In the genomic region with DNA sequence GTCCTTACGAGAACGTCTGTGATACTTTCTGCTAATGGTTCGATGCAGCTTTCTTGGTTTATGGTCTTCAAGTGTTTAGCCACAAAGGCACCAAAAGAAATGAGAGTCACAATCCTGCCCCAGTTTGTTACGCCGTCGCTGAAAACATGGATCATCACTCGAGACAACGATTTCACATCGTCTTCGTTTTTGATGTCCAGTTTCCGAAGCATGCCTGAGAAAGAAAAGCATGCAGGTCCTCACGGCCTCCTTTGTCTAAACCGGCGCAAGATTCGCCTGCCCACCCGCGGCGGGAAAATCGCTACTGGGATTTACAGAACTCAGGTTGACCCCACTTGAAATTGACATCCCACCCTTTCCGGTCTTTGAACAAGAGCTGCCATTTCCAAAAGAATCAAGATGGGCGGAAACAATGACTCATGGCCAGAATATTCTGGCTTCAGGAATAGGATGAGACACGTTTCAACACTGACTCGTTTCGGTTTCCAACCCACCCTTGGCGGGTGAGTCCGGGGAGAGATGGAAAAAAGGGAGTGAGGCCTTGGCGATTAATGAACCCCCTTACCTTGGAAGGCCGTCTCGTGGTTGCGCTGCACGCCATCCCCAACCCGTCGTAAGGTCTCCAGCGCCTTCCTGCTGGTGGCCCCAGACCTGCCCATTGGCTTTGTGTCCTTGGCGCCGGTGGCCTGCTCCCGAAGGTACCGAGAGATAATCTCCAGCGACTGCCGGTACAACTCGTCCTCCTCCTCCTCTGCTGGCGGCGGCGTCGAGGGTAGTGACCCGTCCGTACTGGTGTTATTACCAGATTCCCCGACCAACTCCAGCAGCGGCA, we compare ENCODE assay signal across 7 cellular contexts. TPM values are rescaled to one million over a fixed set of nuclear protein-coding genes. Genes with fewer than 3 reads are reported as not detected.
A peak's percentile ranks its signal among the peaks of the same experiment; 100 is the strongest.
DNase-seq lines count a peak whose midpoint lies in the region; ATAC-seq, FAIRE-seq and TF ChIP-seq lines count a peak whose summit lies in the region.

No MANE protein-coding gene starts in this region.

- no peaks in the 10 kb centered on the region for H3K27me3 ChIP-seq in GM06990 (replicated peaks; ENCODE audit: control insufficient read depth, insufficient read depth, low read length)

- DNase-seq in GM06990 (ENCODE audit: extremely low read depth, insufficient read length) (peak; percentile 55), cardiac fibroblast (ENCODE audit: low read depth in 2 of 2) (peak; percentile 92 to 95), kidney (peak; percentile 88), smooth muscle cell of the brain vasculature (ENCODE audit: low read depth, low spot score) (peak; percentile 53)

- H3K9me3 ChIP-seq in KOPT-K1 (ENCODE audit: insufficient read depth, low read length, poor library complexity, severe bottlenecking) (no peaks in the 10 kb centered on the region), kidney (ENCODE audit: control insufficient read depth in 1 of 2, low read length in 2 of 2) (no peaks in the 10 kb centered on the region)

- H3K27ac ChIP-seq in KOPT-K1 (ENCODE audit: low read depth, low read length, poor library complexity, severe bottlenecking) (peak overlapping the region; percentile 94), kidney (ENCODE audit: low read depth in 2 of 2, low read length in 2 of 2) (peak overlapping the region; percentile 100)

- intact Hi-C loops in kidney (cut with DNase I) = loop anchor here (10.0 kb wide), 1 partner anchor 46 kb away; a partner anchor contains a TSS

- H3K4me1 ChIP-seq in kidney (ENCODE audit: control insufficient read depth in 1 of 2, insufficient read depth in 1 of 2, low read depth in 1 of 2, low read length in 2 of 2) = peaks cover 11 to 26% of the 10 kb centered on the region in 2 donors

- no peak for FAIRE-seq in kidney (lab: Jason Lieb, UNC)

- no peak for TF ChIP-seq CTCF in GM06990 (IDR thresholded peaks at IDR 0.05; ENCODE audit: insufficient read depth, low read length, poor library complexity, severe bottlenecking)
- no peak for TF ChIP-seq CTCF in cardiac fibroblast (IDR thresholded peaks at IDR 0.05; ENCODE audit: low read depth, low read length)
- TF ChIP-seq CTCF in kidney (IDR thresholded peaks at IDR 0.05; ENCODE audit: borderline replicate concordance, extremely low read depth, insufficient read depth) = no peak

- H3K4me3 ChIP-seq in GM06990 (replicated peaks; ENCODE audit: low read depth, low read length) (peak overlapping the region; percentile 100), cardiac fibroblast (replicated peaks in 1 of 2; ENCODE audit: low read depth in 2 of 2, low read length in 2 of 2) (peak overlapping the region; percentile 92 to 99), kidney (ENCODE audit: low read length in 2 of 2) (peak overlapping the region; percentile 96 to 99)

- H3K9ac ChIP-seq in kidney (ENCODE audit: low read length in 2 of 2) = peak overlapping the region; percentile 98 to 100

- peaks cover 24% of the 10 kb centered on the region for H3K36me3 ChIP-seq in GM06990 (ENCODE audit: control insufficient read depth, insufficient read depth, low read length)
- H3K36me3 ChIP-seq in KOPT-K1 (ENCODE audit: insufficient read depth, low read length) = peaks cover 54% of the 10 kb centered on the region
- peaks cover 29 to 48% of the 10 kb centered on the region in 2 donors for H3K36me3 ChIP-seq in kidney (ENCODE audit: control insufficient read depth in 1 of 2, insufficient read depth in 2 of 2, low read length in 2 of 2)

- ATAC-seq in SK-N-SH treated with all-trans-retinoic acid at 6 μM for 48 hours (peak; percentile 35), GM18519 (IDR thresholded peaks at IDR 0.05; ENCODE audit: low FRiP score, unreplicated experiment) (no peak)

TF ChIP-seq in SK-N-SH treated with all-trans-retinoic acid at 6 μM for 48 hours, 23 proteins besides CTCF, POLR2A, EP300 and RAD21:
- TF ChIP-seq, protein P1, sequence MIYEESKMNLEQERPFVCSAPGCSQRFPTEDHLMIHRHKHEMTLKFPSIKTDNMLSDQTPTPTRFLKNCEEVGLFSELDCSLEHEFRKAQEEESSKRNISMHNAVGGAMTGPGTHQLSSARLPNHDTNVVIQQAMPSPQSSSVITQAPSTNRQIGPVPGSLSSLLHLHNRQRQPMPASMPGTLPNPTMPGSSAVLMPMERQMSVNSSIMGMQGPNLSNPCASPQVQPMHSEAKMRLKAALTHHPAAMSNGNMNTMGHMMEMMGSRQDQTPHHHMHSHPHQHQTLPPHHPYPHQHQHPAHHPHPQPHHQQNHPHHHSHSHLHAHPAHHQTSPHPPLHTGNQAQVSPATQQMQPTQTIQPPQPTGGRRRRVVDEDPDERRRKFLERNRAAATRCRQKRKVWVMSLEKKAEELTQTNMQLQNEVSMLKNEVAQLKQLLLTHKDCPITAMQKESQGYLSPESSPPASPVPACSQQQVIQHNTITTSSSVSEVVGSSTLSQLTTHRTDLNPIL (CRISPR knock-in tag; IDR thresholded peaks at IDR 0.05; ENCODE audit: low read depth) = peak; percentile 69; the same call in 1 of the 2 replicates
- TF ChIP-seq ZFP30 (CRISPR knock-in tag; IDR thresholded peaks at IDR 0.05) = no peak
- peak; percentile 70; the same call in 1 of the 2 replicates for TF ChIP-seq ESRRG (CRISPR knock-in tag; IDR thresholded peaks at IDR 0.05)
- TF ChIP-seq GLIS3 (CRISPR knock-in tag; IDR thresholded peaks at IDR 0.05) = no peak
TF ChIP-seq in SK-N-SH treated with all-trans-retinoic acid at 6 μM for 48 hours: peak in this region for 2.

RNA-seq across cellular contexts. Expression of a gene that starts 0.9 kb away (rescaled TPM):
- 253 TPM for total RNA-seq in kidney
- 79.5 TPM for polyA plus RNA-seq in kidney (ENCODE audit: insufficient read depth, low read depth, low replicate concordance)

RNA-seq across cellular contexts. Expression of a gene that starts 29.3 kb away (rescaled TPM):
- 20.0 TPM for total RNA-seq in kidney
- polyA plus RNA-seq in kidney (ENCODE audit: insufficient read depth, low read depth, low replicate concordance) = 6.9 TPM

RNA-seq across cellular contexts. Expression of a gene that starts 50.9 kb away (rescaled TPM):
- total RNA-seq in kidney = 193 TPM
- polyA plus RNA-seq in kidney (ENCODE audit: insufficient read depth, low read depth, low replicate concordance) = 172 TPM
